ENCODE assay signal across 11 cellular contexts in genomic region chr11:93614111-93614784, GRCh38. TPM values are rescaled to one million over a fixed set of nuclear protein-coding genes. Genes with fewer than 3 reads are reported as not detected.
DNase-seq lines count a peak whose midpoint lies in the region; ATAC-seq, FAIRE-seq and TF ChIP-seq lines count a peak whose summit lies in the region.
"Had no signal": no experiment of that assay in that cellular context is flagged by ENCODE, and none has a peak within 500 bp of the region (broad histone marks: within the 10 kb centered on the region; RNA-seq: fewer than 3 reads in every experiment).

No MANE protein-coding gene starts in this region.

- H3K9me3 Mint-ChIP-seq in activated T-cell treated with anti-CD3 and anti-CD28 coated beads, Interleukin-2, amount 50 U/mL, for 4 hours, result no peaks in the 10 kb centered on the region
- no peaks in the 10 kb centered on the region for H3K9me3 Mint-ChIP-seq in activated T-cell treated with anti-CD3 and anti-CD28 coated beads, Interleukin-2, amount 50 U/mL, for 24 hours
- no peaks in the 10 kb centered on the region for H3K9me3 Mint-ChIP-seq in activated naive CD4-positive, alpha-beta T cell treated with anti-CD3 and anti-CD28 coated beads for 36 hours

- ATAC-seq in activated T-cell treated with anti-CD3 and anti-CD28 coated beads, Interleukin-2, amount 50 U/mL, for 4 hours, result peak; percentile 44 to 51
- ATAC-seq in psoas muscle, result peak in 3 of 4 donors; percentile 37 to 55 (median 49)

- no peak for DNase-seq in activated T-cell treated with anti-CD3 and anti-CD28 coated beads, Interleukin-2, amount 50 U/mL, for 4 hours
- DNase-seq in activated T-cell treated with anti-CD3 and anti-CD28 coated beads, Interleukin-2, amount 50 U/mL, for 24 hours, result no peak
- DNase-seq in HT1080 (ENCODE audit: low read depth) (peak; percentile 13), psoas muscle (no peak), GM12892 (ENCODE audit: insufficient read length) (no peak), adrenal gland (no peak), NCI-H2196 (lab: John Stamatoyannopoulos, UW; ENCODE audit: unreplicated experiment) (no peak)
- DNase-seq in activated naive CD4-positive, alpha-beta T cell treated with anti-CD3 and anti-CD28 coated beads for 36 hours, result peak; percentile 33
- DNase-seq: EL, kidney had no signal

- no peaks in the 10 kb centered on the region for H3K4me1 Mint-ChIP-seq in activated T-cell treated with anti-CD3 and anti-CD28 coated beads, Interleukin-2, amount 50 U/mL, for 4 hours (ENCODE audit: low read depth)
- no peaks in the 10 kb centered on the region for H3K4me1 Mint-ChIP-seq in activated T-cell treated with anti-CD3 and anti-CD28 coated beads, Interleukin-2, amount 50 U/mL, for 24 hours (ENCODE audit: low read depth)
- H3K4me1 Mint-ChIP-seq in activated naive CD4-positive, alpha-beta T cell treated with anti-CD3 and anti-CD28 coated beads for 36 hours (ENCODE audit: low read depth), result no peaks in the 10 kb centered on the region

- no peak for TF ChIP-seq CTCF in psoas muscle (IDR thresholded peaks at IDR 0.05)
- TF ChIP-seq CTCF in adrenal gland (IDR thresholded peaks at IDR 0.05), result peak in 1 of 6 experiments; percentile 11

- H3K4me3 ChIP-seq in psoas muscle (no peak overlapping the region), adrenal gland (no peak overlapping the region)

- WGBS in psoas muscle, 3 donors, result 80 to 86% (median 83%) methylated on average over 4 of the region's 4 CpGs
- WGBS in adrenal gland, 4 donors, result 81 to 89% (median 88%) methylated on average over 4 of the region's 4 CpGs

- intact Hi-C loops in activated naive CD4-positive, alpha-beta T cell treated with anti-CD3 and anti-CD28 coated beads for 36 hours (cut with micrococcal nuclease), result no loop called here
- intact Hi-C loops in psoas muscle (cut with DNase I) (no loop called here), adrenal gland (cut with DNase I) (no loop called here)

- no peaks in the 10 kb centered on the region for H3K9me3 ChIP-seq in psoas muscle
- H3K9me3 ChIP-seq in adrenal gland (replicated peaks in 1 of 3), result no peaks in the 10 kb centered on the region

- H3K27me3 Mint-ChIP-seq in activated T-cell treated with anti-CD3 and anti-CD28 coated beads, Interleukin-2, amount 50 U/mL, for 4 hours (ENCODE audit: low read depth), result peaks cover 5% of the 10 kb centered on the region
- H3K27me3 Mint-ChIP-seq in activated T-cell treated with anti-CD3 and anti-CD28 coated beads, Interleukin-2, amount 50 U/mL, for 24 hours, result peaks cover 10% of the 10 kb centered on the region
- H3K27me3 Mint-ChIP-seq in activated naive CD4-positive, alpha-beta T cell treated with anti-CD3 and anti-CD28 coated beads for 36 hours (ENCODE audit: low read depth), result no peaks in the 10 kb centered on the region

- no peaks in the 10 kb centered on the region for H3K36me3 Mint-ChIP-seq in activated T-cell treated with anti-CD3 and anti-CD28 coated beads, Interleukin-2, amount 50 U/mL, for 4 hours (ENCODE audit: insufficient read depth)
- no peaks in the 10 kb centered on the region for H3K36me3 Mint-ChIP-seq in activated T-cell treated with anti-CD3 and anti-CD28 coated beads, Interleukin-2, amount 50 U/mL, for 24 hours (ENCODE audit: low read depth)
- no peaks in the 10 kb centered on the region for H3K36me3 Mint-ChIP-seq in activated naive CD4-positive, alpha-beta T cell treated with anti-CD3 and anti-CD28 coated beads for 36 hours (ENCODE audit: low read depth)

- H3K4me1 ChIP-seq in psoas muscle (no peaks in the 10 kb centered on the region), adrenal gland (replicated peaks in 1 of 2) (no peaks in the 10 kb centered on the region)

- H3K27ac Mint-ChIP-seq in activated T-cell treated with anti-CD3 and anti-CD28 coated beads, Interleukin-2, amount 50 U/mL, for 24 hours, result no peak overlapping the region
- H3K27ac Mint-ChIP-seq in activated naive CD4-positive, alpha-beta T cell treated with anti-CD3 and anti-CD28 coated beads for 36 hours, result no peak overlapping the region

- H3K4me3 Mint-ChIP-seq in activated T-cell treated with anti-CD3 and anti-CD28 coated beads, Interleukin-2, amount 50 U/mL, for 4 hours, result no peak overlapping the region
- no peak overlapping the region for H3K4me3 Mint-ChIP-seq in activated T-cell treated with anti-CD3 and anti-CD28 coated beads, Interleukin-2, amount 50 U/mL, for 24 hours
- H3K4me3 Mint-ChIP-seq in activated naive CD4-positive, alpha-beta T cell treated with anti-CD3 and anti-CD28 coated beads for 36 hours, result no peak overlapping the region

- peaks cover 0 to 2% (median 0%) of the 10 kb centered on the region in 3 donors for H3K27me3 ChIP-seq in psoas muscle (ENCODE audit: insufficient read depth in 3 of 3, low read length in 2 of 3)
- H3K27me3 ChIP-seq in adrenal gland, result no peaks in the 10 kb centered on the region

- TF ChIP-seq POLR2A in GM12892 (IDR thresholded peaks at IDR 0.05; ENCODE audit: low read depth, low read length) (no peak), adrenal gland (IDR thresholded peaks at IDR 0.05) (no peak)

- H3K27ac ChIP-seq in psoas muscle (no peak overlapping the region), adrenal gland (no peak overlapping the region)

- FAIRE-seq in GM12892 (lab: Jason Lieb, UNC), result no peak
- FAIRE-seq: astrocyte had no signal

- CTCF ChIA-PET in activated naive CD4-positive, alpha-beta T cell treated with anti-CD3 and anti-CD28 coated beads for 36 hours (lab: Charles Lee), result interaction anchor here (0.8 kb wide), 1 partner anchor 36 kb away, joined by 3 read pairs; no protein-coding TSS in a partner anchor

- H3K36me3 ChIP-seq in psoas muscle (ENCODE audit: insufficient read depth in 1 of 2, low read depth in 1 of 2) (no peaks in the 10 kb centered on the region), adrenal gland (replicated peaks in 1 of 2) (no peaks in the 10 kb centered on the region)

RNA-seq across cellular contexts. Expression of gene CEP295, which starts 47.2 kb away (rescaled TPM):
- 10 to 100 TPM in 2 of 3 donors, 1 to 10 TPM in 1; 9.6 to 13.7 (median 11.1) TPM for total RNA-seq in activated T-cell treated with anti-CD3 and anti-CD28 coated beads, Interleukin-2, amount 50 U/mL, for 4 hours
- total RNA-seq in HT1080 (2014; rRNA removed; shearing (Covaris generic)), result 11.7 and 15.2 TPM in 2 replicates
- polyA plus RNA-seq in HT1080 (2015; cell fraction: cytosol; rRNA removed), result 5.5 and 6.1 TPM in 2 replicates
- polyA plus RNA-seq in HT1080 (2015; cell fraction: nucleus; rRNA removed), result 23.4 and 27.1 TPM in 2 replicates
- 10 to 100 TPM; 22.9 to 23.2 TPM for total RNA-seq in activated naive CD4-positive, alpha-beta T cell treated with anti-CD3 and anti-CD28 coated beads for 36 hours
- 1 to 10 TPM; 3.8 to 5.1 (median 4.8) TPM for total RNA-seq in psoas muscle
- polyA plus RNA-seq in psoas muscle, result 1 to 10 TPM; 3.1 to 6.3 (median 4.1) TPM
- 16.7 TPM for polyA plus RNA-seq in GM12892 (2012; ENCODE audit: missing spikeins)
- total RNA-seq in adrenal gland, result 10 to 100 TPM in 3 of 8 donors, 1 to 10 TPM in 5; 4.5 to 19.8 (median 8.9) TPM
- 10 to 100 TPM in 2 of 3 donors, 1 to 10 TPM in 1; 6.4 to 31.5 (median 10.6) TPM for polyA plus RNA-seq in adrenal gland

Comparison
In these comparisons a context has a peak if more than half of its experiments do, and no peak if none do; other contexts are left out.
1. DNase-seq: peak in HT1080 (single experiment) and activated naive CD4-positive, alpha-beta T cell treated with anti-CD3 and anti-CD28 coated beads for 36 hours (single experiment); none in activated T-cell treated with anti-CD3 and anti-CD28 coated beads, Interleukin-2, amount 50 U/mL, for 4 hours (single experiment), activated T-cell treated with anti-CD3 and anti-CD28 coated beads, Interleukin-2, amount 50 U/mL, for 24 hours (single experiment), psoas muscle (0 of 2), GM12892 (single experiment), adrenal gland (0 of 7) and NCI-H2196 (single experiment).